ENCODE assay signal across 1 cellular context in genomic region chr4:37687175-37687525, GRCh38.
TF ChIP-seq lines count a peak whose summit lies in the region.

No MANE protein-coding gene starts in this region.

TF ChIP-seq in H1, 55 proteins besides CTCF, POLR2A, EP300 and RAD21:
- TF ChIP-seq NANOG (IDR thresholded peaks at IDR 0.05; ENCODE audit: insufficient read depth, low read depth, low read length, poor library complexity, severe bottlenecking): no peak
- TF ChIP-seq SAP30 (IDR thresholded peaks at IDR 0.05; ENCODE audit: insufficient read depth, insufficient replicate concordance, low read length): no peak
- TF ChIP-seq, protein P1, sequence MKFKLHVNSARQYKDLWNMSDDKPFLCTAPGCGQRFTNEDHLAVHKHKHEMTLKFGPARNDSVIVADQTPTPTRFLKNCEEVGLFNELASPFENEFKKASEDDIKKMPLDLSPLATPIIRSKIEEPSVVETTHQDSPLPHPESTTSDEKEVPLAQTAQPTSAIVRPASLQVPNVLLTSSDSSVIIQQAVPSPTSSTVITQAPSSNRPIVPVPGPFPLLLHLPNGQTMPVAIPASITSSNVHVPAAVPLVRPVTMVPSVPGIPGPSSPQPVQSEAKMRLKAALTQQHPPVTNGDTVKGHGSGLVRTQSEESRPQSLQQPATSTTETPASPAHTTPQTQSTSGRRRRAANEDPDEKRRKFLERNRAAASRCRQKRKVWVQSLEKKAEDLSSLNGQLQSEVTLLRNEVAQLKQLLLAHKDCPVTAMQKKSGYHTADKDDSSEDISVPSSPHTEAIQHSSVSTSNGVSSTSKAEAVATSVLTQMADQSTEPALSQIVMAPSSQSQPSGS (IDR thresholded peaks at IDR 0.05; ENCODE audit: low read length): no peak
- TF ChIP-seq, protein P2, sequence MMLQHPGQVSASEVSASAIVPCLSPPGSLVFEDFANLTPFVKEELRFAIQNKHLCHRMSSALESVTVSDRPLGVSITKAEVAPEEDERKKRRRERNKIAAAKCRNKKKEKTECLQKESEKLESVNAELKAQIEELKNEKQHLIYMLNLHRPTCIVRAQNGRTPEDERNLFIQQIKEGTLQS (IDR thresholded peaks at IDR 0.05; ENCODE audit: insufficient read depth, low read depth, low read length): no peak
- no peak for TF ChIP-seq ZNF274 (IDR thresholded peaks at IDR 0.05; ENCODE audit: borderline replicate concordance, extremely low read depth, low read length)
- TF ChIP-seq HDAC6 (IDR thresholded peaks at IDR 0.05; ENCODE audit: low read depth, low read length): no peak
- no peak for TF ChIP-seq YY1 (IDR thresholded peaks at IDR 0.05; ENCODE audit: low read depth, low read length)
- no peak for TF ChIP-seq NRF1 (IDR thresholded peaks at IDR 0.05; ENCODE audit: low read depth, low read length)
- no peak for TF ChIP-seq TBP (IDR thresholded peaks at IDR 0.05; ENCODE audit: low read depth, low read length)
- no peak for TF ChIP-seq TEAD4 (IDR thresholded peaks at IDR 0.05; ENCODE audit: low read depth, low read length)
- no peak for TF ChIP-seq KDM5A (IDR thresholded peaks at IDR 0.05; ENCODE audit: low read length)
- no peak for TF ChIP-seq FOSL1 (IDR thresholded peaks at IDR 0.05; ENCODE audit: insufficient read depth, low read depth, low read length)
- no peak for TF ChIP-seq PHF8 (conservative IDR thresholded peaks at IDR 0.05; ENCODE audit: low read depth, low read length)
- no peak for TF ChIP-seq CHD2 (IDR thresholded peaks at IDR 0.05; ENCODE audit: low read length)
- TF ChIP-seq SIX5 (IDR thresholded peaks at IDR 0.05; ENCODE audit: low read depth, low read length): no peak
- no peak for TF ChIP-seq CHD7 (IDR thresholded peaks at IDR 0.05; ENCODE audit: insufficient replicate concordance, low read length)
- no peak for TF ChIP-seq SP2 (IDR thresholded peaks at IDR 0.05; ENCODE audit: low read length)
- TF ChIP-seq RXRA (IDR thresholded peaks at IDR 0.05; ENCODE audit: insufficient read depth, low read depth, low read length): no peak
- TF ChIP-seq POU5F1 (IDR thresholded peaks at IDR 0.05; ENCODE audit: low read depth, low read length): no peak
- no peak for TF ChIP-seq CREB1 (IDR thresholded peaks at IDR 0.05)
